Comparison of ENCODE assay signal across 8 cellular contexts in the genomic region with DNA sequence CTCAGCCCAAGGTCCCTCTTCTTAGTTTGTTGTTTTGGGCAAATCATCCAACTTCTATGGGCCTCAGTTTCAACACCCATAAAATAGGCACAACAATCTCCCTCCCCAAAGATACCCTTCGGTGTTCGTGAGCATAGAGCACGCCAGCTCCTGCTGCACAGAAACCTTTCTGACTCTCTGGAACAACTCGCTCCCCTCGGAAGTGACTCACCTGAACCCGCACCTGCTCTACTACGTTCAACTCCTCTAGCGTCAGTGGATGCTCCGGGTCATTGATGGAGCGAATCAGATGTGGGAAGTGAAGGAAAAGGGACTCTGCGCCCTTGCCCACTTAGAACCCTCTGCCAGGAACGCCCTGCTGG.
DNase-seq lines count a peak whose midpoint lies in the region; ATAC-seq and TF ChIP-seq lines count a peak whose summit lies in the region.

No MANE protein-coding gene starts in this region.

- no peaks in the 10 kb centered on the region for H4K20me1 ChIP-seq in KMS-11 (ENCODE audit: insufficient read depth)

- peaks cover 11% of the 10 kb centered on the region for H3K36me3 Mint-ChIP-seq in activated naive CD4-positive, alpha-beta T cell treated with anti-CD3 and anti-CD28 coated beads, Interleukin-2, amount 50 U/mL, for 24 hours

- peaks cover 22% of the 10 kb centered on the region for H3K79me2 ChIP-seq in KMS-11 (ENCODE audit: insufficient read depth, low read depth)

- DNase-seq in kidney tubule cell (ENCODE audit: low spot score) (peak; percentile 77), SW 1271 (lab: John Stamatoyannopoulos, UW) (no peak), superior temporal gyrus (ENCODE audit: extremely low spot score) (no peak), activated gamma-delta T cell (lab: John Stamatoyannopoulos, UW) (no peak)
- peak; percentile 27 to 33 for DNase-seq in stimulated activated CD4-positive, alpha-beta T cell treated with anti-CD3 and anti-CD28 coated beads, Interleukin-4, amount 100 ng/mL, for 48 hours (ENCODE audit: low read depth in 2 of 2)

- H3K27ac ChIP-seq in KMS-11, result 0 out of 2 replicates have a peak overlapping the region, but pooled peaks have one; percentile 7

- H3K27me3 ChIP-seq in KMS-11 (ENCODE audit: insufficient read depth, low read depth), result no peaks in the 10 kb centered on the region

- peak overlapping the region; percentile 60; the same call in 1 of the 2 replicates for H2AFZ ChIP-seq in KMS-11 (ENCODE audit: low read depth)

- H3K9me3 Mint-ChIP-seq in activated naive CD4-positive, alpha-beta T cell treated with anti-CD3 and anti-CD28 coated beads, Interleukin-2, amount 50 U/mL, for 24 hours, result no peaks in the 10 kb centered on the region

- H3K4me2 ChIP-seq in KMS-11, result peak overlapping the region; percentile 98

- ATAC-seq in GM19025 (IDR thresholded peaks at IDR 0.05; ENCODE audit: low read depth, unreplicated experiment), result peak; percentile 14

- peak overlapping the region; percentile 59; the same call in 1 of the 2 replicates for H3K9ac ChIP-seq in KMS-11

- TF ChIP-seq CTCF in KMS-11 (conservative IDR thresholded peaks at IDR 0.05; ENCODE audit: low read depth, low read length), result no peak

- peak overlapping the region; percentile 98 for H3K4me3 Mint-ChIP-seq in activated naive CD4-positive, alpha-beta T cell treated with anti-CD3 and anti-CD28 coated beads, Interleukin-2, amount 50 U/mL, for 24 hours

- peak overlapping the region; percentile 98 for H3K27ac Mint-ChIP-seq in activated naive CD4-positive, alpha-beta T cell treated with anti-CD3 and anti-CD28 coated beads, Interleukin-2, amount 50 U/mL, for 24 hours

- H3K27me3 Mint-ChIP-seq in activated naive CD4-positive, alpha-beta T cell treated with anti-CD3 and anti-CD28 coated beads, Interleukin-2, amount 50 U/mL, for 24 hours, result no peaks in the 10 kb centered on the region

- no peaks in the 10 kb centered on the region for H3K36me3 ChIP-seq in KMS-11 (ENCODE audit: insufficient read depth)

- peaks cover 52% of the 10 kb centered on the region for H3K4me1 Mint-ChIP-seq in activated naive CD4-positive, alpha-beta T cell treated with anti-CD3 and anti-CD28 coated beads, Interleukin-2, amount 50 U/mL, for 24 hours

- peaks cover 33% of the 10 kb centered on the region for H3K4me1 ChIP-seq in KMS-11 (ENCODE audit: low read depth, poor library complexity, severe bottlenecking)

- H3K4me3 ChIP-seq in KMS-11 (IDR thresholded peaks at IDR 0.05; ENCODE audit: insufficient read depth, low read depth, low read length), result no peak overlapping the region

Comparison
In these comparisons a context has a peak if more than half of its experiments do, and no peak if none do; other contexts are left out.
1. DNase-seq: peak in kidney tubule cell (single experiment) and stimulated activated CD4-positive, alpha-beta T cell treated with anti-CD3 and anti-CD28 coated beads, Interleukin-4, amount 100 ng/mL, for 48 hours (2 of 2); none in SW 1271 (0 of 2), superior temporal gyrus (single experiment) and activated gamma-delta T cell (single experiment).